8 cellular contexts compared by ENCODE assay signal in the genomic region with DNA sequence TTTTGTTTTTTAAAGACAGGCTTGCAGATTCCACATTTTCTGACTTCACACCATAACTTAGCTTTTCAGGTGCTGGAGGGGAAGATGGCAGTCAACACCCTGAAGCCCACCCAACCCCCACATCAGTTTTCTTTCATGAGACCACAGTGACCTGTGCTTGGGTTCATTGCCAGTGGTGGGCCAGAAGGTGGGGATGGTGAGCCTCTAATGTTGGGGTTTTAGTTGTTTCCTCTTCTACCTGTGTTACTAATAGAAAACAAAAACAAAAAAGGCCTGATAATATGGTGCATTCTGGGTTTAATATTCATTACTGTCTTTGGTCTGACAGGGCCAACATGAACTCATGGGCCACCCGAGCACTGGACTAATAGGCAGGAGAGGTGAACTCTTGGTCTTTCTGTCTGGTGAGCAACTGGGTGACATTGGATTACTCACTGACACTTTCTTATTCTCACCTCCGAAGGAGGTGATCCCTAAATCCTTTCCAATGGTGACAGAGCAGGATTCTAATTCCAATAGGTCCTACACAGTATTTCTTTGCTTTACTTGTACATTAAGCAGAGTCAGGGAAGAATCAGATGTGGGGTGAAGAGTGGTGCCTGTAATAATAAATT.
DNase-seq lines count a peak whose midpoint lies in the region; ATAC-seq and TF ChIP-seq lines count a peak whose summit lies in the region.

No MANE protein-coding gene starts in this region.

- no peak overlapping the region for H2AFZ ChIP-seq in smooth muscle cell (ENCODE audit: low read depth)

- peaks cover 7% of the 10 kb centered on the region for H3K9me3 ChIP-seq in smooth muscle cell (replicated peaks; ENCODE audit: low read depth)

- peak; percentile 26 for TF ChIP-seq CTCF in smooth muscle cell (IDR thresholded peaks at IDR 0.05; ENCODE audit: borderline replicate concordance, insufficient read depth, poor library complexity, severe bottlenecking)
- TF ChIP-seq CTCF in lower leg skin (IDR thresholded peaks at IDR 0.05), result no peak

- peaks cover 92% of the 10 kb centered on the region for H4K20me1 ChIP-seq in smooth muscle cell (ENCODE audit: low read depth)

- H3K27ac ChIP-seq in epithelial cell of prostate, result peak overlapping the region; percentile 100
- peak overlapping the region; percentile 88 for H3K27ac ChIP-seq in smooth muscle cell (ENCODE audit: low read depth)

- H3K79me2 ChIP-seq in smooth muscle cell (ENCODE audit: low read depth), result peaks cover 50% of the 10 kb centered on the region

- ATAC-seq in HG03521 (IDR thresholded peaks at IDR 0.05; ENCODE audit: unreplicated experiment), result no peak

- DNase-seq in NCI-H82 (lab: John Stamatoyannopoulos, UW) (peak; percentile 46), NCI-H82 treated with DMSO at 0.1 percent for 48 hours (lab: John Stamatoyannopoulos, UW; ENCODE audit: unreplicated experiment) (no peak), NCI-H748 (lab: John Stamatoyannopoulos, UW; ENCODE audit: unreplicated experiment) (peak; percentile 35), epithelial cell of prostate (ENCODE audit: low read depth, low spot score) (no peak), smooth muscle cell (lab: John Stamatoyannopoulos, UW; ENCODE audit: unreplicated experiment) (no peak), lower leg skin (ENCODE audit: low spot score in 2 of 2) (no peak)
- no peak for DNase-seq in activated naive CD4-positive, alpha-beta T cell (lab: John Stamatoyannopoulos, UW)

- H3K4me3 ChIP-seq in smooth muscle cell (no peak overlapping the region), lower leg skin (ENCODE audit: low read depth, poor library complexity, severe bottlenecking) (no peak overlapping the region)

- intact Hi-C loops in lower leg skin (cut with DNase I; ENCODE audit: low total_unique reads), result no loop called here

- H3K4me1 ChIP-seq in smooth muscle cell (ENCODE audit: low read depth), result peaks cover 5% of the 10 kb centered on the region

- H3F3A ChIP-seq in smooth muscle cell (ENCODE audit: low read depth), result peaks cover 55% of the 10 kb centered on the region

- WGBS in smooth muscle cell (ENCODE audit: low lambda C conversion rate), result 59% methylated on average over 2 of the region's 2 CpGs
- WGBS in lower leg skin, 2 donors, result 65 to 72% methylated on average over 2 of the region's 2 CpGs

- TF ChIP-seq POLR2A in lower leg skin (IDR thresholded peaks at IDR 0.05), result no peak

- peaks cover 18% of the 10 kb centered on the region for H3K36me3 ChIP-seq in smooth muscle cell (ENCODE audit: low read depth)

- H3K27me3 ChIP-seq in smooth muscle cell (ENCODE audit: low read depth), result no peaks in the 10 kb centered on the region

- H3K4me2 ChIP-seq in smooth muscle cell, result no peak overlapping the region

- no peak overlapping the region for H3K9ac ChIP-seq in smooth muscle cell (ENCODE audit: low read depth)

Comparison
In these comparisons a context has a peak if more than half of its experiments do, and no peak if none do; other contexts are left out.
1. DNase-seq: peak in NCI-H82 (single experiment) and NCI-H748 (single experiment); none in NCI-H82 treated with DMSO at 0.1 percent for 48 hours (single experiment), epithelial cell of prostate (single experiment), smooth muscle cell (single experiment), lower leg skin (0 of 2) and activated naive CD4-positive, alpha-beta T cell (0 of 4).